12 cellular contexts compared by ENCODE assay signal in genomic region chr6:170347091-170347490, GRCh38. TPM values are rescaled to one million over a fixed set of nuclear protein-coding genes. Genes with fewer than 3 reads are reported as not detected.
A peak's percentile ranks its signal among the peaks of the same experiment; 100 is the strongest.
DNase-seq lines count a peak whose midpoint lies in the region; ATAC-seq and TF ChIP-seq lines count a peak whose summit lies in the region.
"Had no signal": no experiment of that assay in that cellular context is flagged by ENCODE, and none has a peak within 500 bp of the region (broad histone marks: within the 10 kb centered on the region; RNA-seq: fewer than 3 reads in every experiment).

No MANE protein-coding gene starts in this region.

- peaks cover 0 to 55% of the 10 kb centered on the region in 2 donors for H3K36me3 ChIP-seq in left lung
- H3K36me3 ChIP-seq in upper lobe of right lung, result peaks cover 21% of the 10 kb centered on the region

- peak overlapping the region in 3 of 59 donors; percentile 7 to 26 (median 8) for H3K4me3 ChIP-seq in dorsolateral prefrontal cortex
- no peak overlapping the region for H3K4me3 ChIP-seq in left lung
- H3K4me3 ChIP-seq in upper lobe of right lung, result no peak overlapping the region

- H3K9me3 ChIP-seq in left lung (peaks cover 0 to 11% of the 10 kb centered on the region in 2 donors), upper lobe of right lung (no peaks in the 10 kb centered on the region)

- peaks cover 6% of the 10 kb centered on the region for H3K4me1 Mint-ChIP-seq in CD14-positive monocyte

- H3K27ac Mint-ChIP-seq in CD14-positive monocyte, result peak overlapping the region in 1 of 7 donors; percentile 14

- peaks cover 73 to 89% of the 10 kb centered on the region in 2 donors for H3K36me3 Mint-ChIP-seq in CD14-positive monocyte

- H3K27me3 ChIP-seq in dorsolateral prefrontal cortex (no peaks in the 10 kb centered on the region), left lung (no peaks in the 10 kb centered on the region), upper lobe of right lung (no peaks in the 10 kb centered on the region)

- intact Hi-C loops in dorsolateral prefrontal cortex (cut with DNase I), result no loop called here
- intact Hi-C loops in left lung (cut with DNase I), result no loop called here
- intact Hi-C loops in CD14-positive monocyte (cut with micrococcal nuclease), result no loop called here
- intact Hi-C loops in upper lobe of right lung (cut with DNase I), result no loop called here

- peaks cover 0 to 11% of the 10 kb centered on the region in 2 donors for H3K4me1 ChIP-seq in left lung
- no peaks in the 10 kb centered on the region for H3K4me1 ChIP-seq in upper lobe of right lung

- H3K27me3 Mint-ChIP-seq in CD14-positive monocyte (ENCODE audit: low read depth in 3 of 3), result no peaks in the 10 kb centered on the region

- H3K9me3 Mint-ChIP-seq in CD14-positive monocyte, result peaks cover 23 to 30% (median 25%) of the 10 kb centered on the region in 7 donors

- ATAC-seq in GM18511 (IDR thresholded peaks at IDR 0.05; ENCODE audit: unreplicated experiment) (peak; percentile 81), GM21367 (IDR thresholded peaks at IDR 0.05; ENCODE audit: unreplicated experiment) (peak; percentile 46), HG03108 (IDR thresholded peaks at IDR 0.05; ENCODE audit: unreplicated experiment) (peak; percentile 63), left lung (no peak), HG03378 (IDR thresholded peaks at IDR 0.05; ENCODE audit: unreplicated experiment) (no peak), upper lobe of right lung (no peak)

- TF ChIP-seq CTCF in dorsolateral prefrontal cortex (IDR thresholded peaks at IDR 0.05 in 54 of 56, conservative IDR thresholded peaks at IDR 0.05 in 2 of 56; ENCODE audit: low read depth in 1 of 56, partially characterized antibody in 56 of 56) (no peak), left lung (IDR thresholded peaks at IDR 0.05) (no peak), CD14-positive monocyte (IDR thresholded peaks at IDR 0.05) (no peak), upper lobe of right lung (IDR thresholded peaks at IDR 0.05) (no peak)

- DNase-seq in dorsolateral prefrontal cortex (no peak), left lung (no peak), CD14-positive monocyte (ENCODE audit: low spot score) (no peak), upper lobe of right lung (no peak)
- DNase-seq: activated effector memory CD4-positive, alpha-beta T cell treated with anti-CD3 and anti-CD28 coated beads, Interleukin-2, amount 50 U/mL, for 16 hours; DMS53; KBM-7; NCI-H510A treated with DMSO at 0.1 percent for 48 hours had no signal

- H3K27ac ChIP-seq in dorsolateral prefrontal cortex, result peak overlapping the region in 32 of 59 donors; percentile 0 to 76 (median 32)
- H3K27ac ChIP-seq in left lung, result peak overlapping the region in 1 of 2 donors; percentile 48
- H3K27ac ChIP-seq in upper lobe of right lung, result no peak overlapping the region

- no peak overlapping the region for H3K4me3 Mint-ChIP-seq in CD14-positive monocyte

RNA-seq across cellular contexts. Expression of gene FAM120B, which starts 40.5 kb away (rescaled TPM):
- total RNA-seq in dorsolateral prefrontal cortex, result 10 to 100 TPM; 37.3 to 72.0 (median 55.7) TPM
- 10 to 100 TPM; 26.6 to 27.8 TPM for total RNA-seq in left lung
- 10 to 100 TPM; 11.2 to 20.2 TPM for polyA plus RNA-seq in CD14-positive monocyte
- total RNA-seq in upper lobe of right lung, result 26.1 TPM

RNA-seq across cellular contexts. Expression of gene DLL1, which starts 56.2 kb away (rescaled TPM):
- total RNA-seq in dorsolateral prefrontal cortex (10 to 100 TPM in 104 of 120 experiments, 1 to 10 TPM in 16; 4.7 to 47.2 (median 15.7) TPM), left lung (10 to 100 TPM in 1 of 2 donors, 1 to 10 TPM in 1; 6.3 to 12.8 TPM), upper lobe of right lung (14.6 TPM)
- polyA plus RNA-seq in CD14-positive monocyte, result not detected

Comparison
In these comparisons a context has a peak if more than half of its experiments do, and no peak if none do; other contexts are left out.
1. ATAC-seq: peak in GM18511 (single experiment), GM21367 (single experiment) and HG03108 (single experiment); none in left lung (single experiment), HG03378 (single experiment) and upper lobe of right lung (single experiment).